In the genomic region with DNA sequence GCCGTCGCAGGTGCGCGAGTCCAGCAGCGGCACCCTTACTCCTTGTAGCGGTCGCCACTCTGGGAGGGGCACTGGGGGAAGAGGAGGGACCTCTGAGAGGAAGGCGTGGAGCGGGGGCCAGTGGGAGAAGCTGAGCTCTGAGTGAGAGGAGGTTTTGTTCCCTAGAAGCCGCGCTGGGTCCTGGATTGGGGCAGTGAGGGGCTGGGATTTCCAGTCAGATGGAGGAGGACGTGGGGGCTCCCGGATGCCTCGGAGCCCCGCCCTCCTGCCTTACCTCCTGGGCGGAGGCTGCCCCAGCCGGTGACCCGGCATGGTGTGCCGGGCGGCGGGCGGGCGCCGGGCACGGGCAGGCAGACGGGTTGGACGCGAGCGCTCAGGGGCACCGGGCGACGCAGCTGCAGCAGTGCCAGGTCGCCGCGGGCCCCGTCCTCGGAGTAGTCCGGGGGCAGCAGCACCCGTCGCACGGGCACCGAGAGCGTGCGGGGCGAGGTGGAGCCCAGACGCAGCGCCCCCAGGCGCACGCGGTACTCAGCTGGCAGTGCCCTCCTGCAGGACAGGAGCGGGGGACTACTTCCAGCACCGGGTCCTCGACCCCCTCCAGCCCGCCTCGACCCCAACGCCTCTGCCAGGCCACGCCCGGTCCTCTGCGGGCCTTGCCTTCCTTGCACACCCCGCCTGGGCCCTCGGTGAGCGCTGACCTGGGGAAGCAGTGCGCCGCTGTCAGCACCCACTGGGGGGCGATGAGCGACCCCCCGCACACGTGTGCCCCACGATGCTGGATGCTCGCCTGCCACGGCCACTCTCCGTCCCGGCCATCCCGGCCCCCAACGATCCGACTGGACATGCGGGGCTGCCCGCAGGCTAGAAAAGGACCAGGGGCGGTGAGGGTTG, we compare ENCODE assay signal across 8 cellular contexts. TPM values are rescaled to one million over a fixed set of nuclear protein-coding genes. Genes with fewer than 3 reads are reported as not detected.
DNase-seq lines count a peak whose midpoint lies in the region; ATAC-seq and TF ChIP-seq lines count a peak whose summit lies in the region.

No MANE protein-coding gene starts in this region.

- POLR2A ChIA-PET in HEK293T (lab: Yijun Ruan, JAX): no interaction called here

- H3K4me3 ChIP-seq in GM12875 (ENCODE audit: low read depth, low read length) (peak overlapping the region; percentile 4), fibroblast of villous mesenchyme (ENCODE audit: low read depth, low read length) (no peak overlapping the region)

- peak; percentile 45 for DNase-seq in activated CD4-positive, CD25-positive, alpha-beta regulatory T cell treated with anti-CD3 and anti-CD28 coated beads, Interleukin-2, amount 50 U/mL, for 72 hours
- DNase-seq in fibroblast of villous mesenchyme (ENCODE audit: low read depth): no peak
- peak; percentile 68 for DNase-seq in stimulated activated CD4-positive, alpha-beta T cell treated with anti-CD3 and anti-CD28 coated beads, Interleukin-15, amount 100 ng/mL, for 24 hours
- DNase-seq in NCI-H1436 treated with DMSO at 0.1 percent for 48 hours (lab: John Stamatoyannopoulos, UW): no peak
- no peak for DNase-seq in NCI-H187 treated with DMSO at 0.1 percent for 48 hours (lab: John Stamatoyannopoulos, UW)
- DNase-seq in HEK293T (ENCODE audit: extremely low spot score): no peak

- no peak for ATAC-seq in GM21723 (IDR thresholded peaks at IDR 0.05; ENCODE audit: unreplicated experiment)

- peak; percentile 30; the same call in 1 of the 2 replicates for TF ChIP-seq CTCF in GM12875 (IDR thresholded peaks at IDR 0.05; ENCODE audit: borderline replicate concordance, insufficient read depth, low read depth, low read length)
- peak; percentile 6 for TF ChIP-seq CTCF in fibroblast of villous mesenchyme (IDR thresholded peaks at IDR 0.05; ENCODE audit: insufficient read depth, low read depth, low read length)

- CTCF ChIA-PET in HEK293T (lab: Yijun Ruan, JAX): no interaction called here

TF ChIP-seq in HEK293T, 16 proteins besides CTCF, POLR2A, EP300 and RAD21:
- TF ChIP-seq NFRKB (IDR thresholded peaks at IDR 0.05): no peak
- TF ChIP-seq FOXA1 (IDR thresholded peaks at IDR 0.05): no peak
- TF ChIP-seq BHLHE40 (IDR thresholded peaks at IDR 0.05; ENCODE audit: borderline replicate concordance): no peak
- TF ChIP-seq FOXM1 (IDR thresholded peaks at IDR 0.05; ENCODE audit: borderline replicate concordance): no peak
- no peak for TF ChIP-seq TARDBP (IDR thresholded peaks at IDR 0.05)
- no peak for TF ChIP-seq HDGF (IDR thresholded peaks at IDR 0.05; ENCODE audit: borderline replicate concordance)
- TF ChIP-seq ZNF384 (IDR thresholded peaks at IDR 0.05): no peak
- no peak for TF ChIP-seq FOXK2 (IDR thresholded peaks at IDR 0.05)
- no peak for TF ChIP-seq L3MBTL2 (conservative IDR thresholded peaks at IDR 0.05)
- TF ChIP-seq CTBP1 (IDR thresholded peaks at IDR 0.05; ENCODE audit: borderline replicate concordance): no peak
- TF ChIP-seq, protein P1, sequence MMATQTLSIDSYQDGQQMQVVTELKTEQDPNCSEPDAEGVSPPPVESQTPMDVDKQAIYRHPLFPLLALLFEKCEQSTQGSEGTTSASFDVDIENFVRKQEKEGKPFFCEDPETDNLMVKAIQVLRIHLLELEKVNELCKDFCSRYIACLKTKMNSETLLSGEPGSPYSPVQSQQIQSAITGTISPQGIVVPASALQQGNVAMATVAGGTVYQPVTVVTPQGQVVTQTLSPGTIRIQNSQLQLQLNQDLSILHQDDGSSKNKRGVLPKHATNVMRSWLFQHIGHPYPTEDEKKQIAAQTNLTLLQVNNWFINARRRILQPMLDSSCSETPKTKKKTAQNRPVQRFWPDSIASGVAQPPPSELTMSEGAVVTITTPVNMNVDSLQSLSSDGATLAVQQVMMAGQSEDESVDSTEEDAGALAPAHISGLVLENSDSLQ (IDR thresholded peaks at IDR 0.05): no peak
- no peak for TF ChIP-seq ELF4 (IDR thresholded peaks at IDR 0.05)
- TF ChIP-seq SUZ12 (IDR thresholded peaks at IDR 0.05): no peak
- TF ChIP-seq LEF1 (IDR thresholded peaks at IDR 0.05; ENCODE audit: borderline replicate concordance): no peak
- no peak for TF ChIP-seq SP1 (IDR thresholded peaks at IDR 0.05)
- TF ChIP-seq ARNT (IDR thresholded peaks at IDR 0.05): no peak
TF ChIP-seq in HEK293T: peak in this region for 0.

RNA-seq across cellular contexts. Expression of a gene that starts 2.0 kb away (rescaled TPM):
- total RNA-seq in fibroblast of villous mesenchyme: not detected in 2 replicates

RNA-seq across cellular contexts. Expression of a gene that starts 8.3 kb away (rescaled TPM):
- 203 and 227 TPM in 2 replicates for total RNA-seq in fibroblast of villous mesenchyme

RNA-seq across cellular contexts. Expression of a gene that starts 12.9 kb away (rescaled TPM):
- not detected in 2 replicates for total RNA-seq in fibroblast of villous mesenchyme

RNA-seq across cellular contexts. Expression of a gene that starts 31.7 kb away (rescaled TPM):
- total RNA-seq in fibroblast of villous mesenchyme: 0.32 and 0.43 TPM in 2 replicates

RNA-seq across cellular contexts. Expression of a gene that starts 32.9 kb away (rescaled TPM):
- total RNA-seq in fibroblast of villous mesenchyme: 51.9 and 62.2 TPM in 2 replicates

Comparison
In these comparisons a context has a peak if more than half of its experiments do, and no peak if none do; other contexts are left out.
1. DNase-seq: peak in activated CD4-positive, CD25-positive, alpha-beta regulatory T cell treated with anti-CD3 and anti-CD28 coated beads, Interleukin-2, amount 50 U/mL, for 72 hours (single experiment) and stimulated activated CD4-positive, alpha-beta T cell treated with anti-CD3 and anti-CD28 coated beads, Interleukin-15, amount 100 ng/mL, for 24 hours (single experiment); none in fibroblast of villous mesenchyme (single experiment), NCI-H1436 treated with DMSO at 0.1 percent for 48 hours (single experiment), NCI-H187 treated with DMSO at 0.1 percent for 48 hours (single experiment) and HEK293T (single experiment).